1 cellular context compared by ENCODE assay signal in genomic region chr17:50347087-50347893, GRCh38.
TF ChIP-seq lines count a peak whose summit lies in the region.

No MANE protein-coding gene starts in this region.

TF ChIP-seq in WTC11, 78 proteins besides CTCF, POLR2A, EP300 and RAD21 (continued from another document):
- TF ChIP-seq PRDM15 (CRISPR knock-in tag; IDR thresholded peaks at IDR 0.05) (no peak), NR1H2 (CRISPR knock-in tag; IDR thresholded peaks at IDR 0.05) (no peak), FOXP1 (CRISPR knock-in tag; IDR thresholded peaks at IDR 0.05; ENCODE audit: borderline replicate concordance) (no peak), ZNF532 (CRISPR knock-in tag; IDR thresholded peaks at IDR 0.05; ENCODE audit: borderline replicate concordance) (no peak), ELF4 (CRISPR knock-in tag; IDR thresholded peaks at IDR 0.05; ENCODE audit: low read depth) (no peak), ATF6 (CRISPR knock-in tag; IDR thresholded peaks at IDR 0.05) (no peak), ZNF281 (CRISPR knock-in tag; IDR thresholded peaks at IDR 0.05) (0 out of 2 replicates have a peak, but pooled peaks have one; percentile 18), JUN (CRISPR knock-in tag; IDR thresholded peaks at IDR 0.05) (no peak), TCF7 (CRISPR knock-in tag; IDR thresholded peaks at IDR 0.05; ENCODE audit: low read depth) (no peak), MYBL2 (CRISPR knock-in tag; IDR thresholded peaks at IDR 0.05) (no peak), ATF2 (CRISPR knock-in tag; IDR thresholded peaks at IDR 0.05; ENCODE audit: borderline replicate concordance, low read depth) (no peak), HMGA2 (CRISPR knock-in tag; IDR thresholded peaks at IDR 0.05) (no peak), FOXJ3 (CRISPR knock-in tag; IDR thresholded peaks at IDR 0.05; ENCODE audit: borderline replicate concordance) (no peak)
